Comparison of ENCODE assay signal across 14 cellular contexts in the genomic region with DNA sequence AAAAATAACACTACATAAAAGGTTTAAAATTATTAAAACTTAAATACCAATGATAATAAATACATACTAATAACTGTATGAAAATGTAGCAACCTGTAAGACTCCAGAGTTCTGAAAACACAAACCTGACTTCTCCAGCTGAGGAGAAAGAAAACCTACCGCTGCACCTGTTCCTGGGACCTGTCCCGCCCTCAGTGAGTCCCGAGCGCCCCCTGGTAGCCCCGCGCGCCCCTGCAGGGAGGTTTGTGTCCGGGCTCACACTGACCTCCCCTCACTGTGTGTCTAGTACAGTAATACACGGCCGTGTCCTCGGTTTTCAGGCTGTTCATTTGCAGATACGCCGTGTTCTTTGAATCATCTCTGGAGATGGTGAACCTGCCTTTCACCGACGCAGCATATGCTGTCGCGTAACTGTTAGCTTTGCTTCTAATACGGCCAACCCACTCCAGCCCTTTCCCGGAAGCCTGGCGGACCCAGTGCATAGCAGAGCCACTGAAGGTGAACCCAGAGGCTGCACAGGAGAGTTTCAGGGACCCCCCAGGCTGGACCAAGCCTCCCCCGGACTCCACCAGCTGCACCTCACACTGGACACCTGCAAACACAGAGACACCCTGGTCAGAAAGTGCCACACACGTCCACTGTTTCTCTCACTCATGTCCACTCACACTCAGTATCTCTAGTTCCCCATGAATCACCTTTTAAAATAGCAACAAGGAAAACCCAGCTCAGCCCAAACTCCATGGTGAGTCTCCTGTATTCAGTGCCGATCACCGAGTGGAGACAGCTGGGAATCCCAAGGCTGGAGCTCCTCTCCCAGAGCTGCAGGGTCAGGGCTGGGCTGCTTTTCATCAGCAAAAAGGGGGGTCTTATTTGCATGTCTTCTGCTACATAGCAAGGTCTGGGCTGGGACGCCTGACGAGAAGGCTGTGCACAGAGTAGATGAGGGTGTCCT.
DNase-seq lines count a peak whose midpoint lies in the region; TF ChIP-seq lines count a peak whose summit lies in the region.
"Had no signal": no experiment of that assay in that cellular context is flagged by ENCODE, and none has a peak within 500 bp of the region (broad histone marks: within the 10 kb centered on the region; RNA-seq: fewer than 3 reads in every experiment).

No MANE protein-coding gene starts in this region.

- no peaks in the 10 kb centered on the region for H3K36me3 ChIP-seq in prostate gland
- H3K36me3 ChIP-seq: adrenal gland had no signal

- H3K27me3 ChIP-seq in prostate gland (replicated peaks; ENCODE audit: insufficient read depth), result no peaks in the 10 kb centered on the region
- H3K27me3 ChIP-seq: adrenal gland had no signal

- TF ChIP-seq POLR2A in prostate gland (IDR thresholded peaks at IDR 0.05), result no peak

- intact Hi-C loops in prostate gland (cut with DNase I), result no loop called here

- H3K27ac ChIP-seq in prostate gland, result no peak overlapping the region
- H3K27ac ChIP-seq: adrenal gland, skin epidermis had no signal

- 56% methylated on average over 26 of the region's 26 CpGs for WGBS in prostate gland

- peak; percentile 37; the same call in 1 of the 2 replicates for TF ChIP-seq CTCF in GM12874 (IDR thresholded peaks at IDR 0.05; ENCODE audit: insufficient read depth, low read depth, low read length)
- TF ChIP-seq CTCF in prostate gland (IDR thresholded peaks at IDR 0.05), result no peak

- H3K4me3 ChIP-seq in prostate gland, result no peak overlapping the region
- H3K4me3 ChIP-seq: adrenal gland, skin epidermis had no signal

- no peaks in the 10 kb centered on the region for H3K9me3 ChIP-seq in prostate gland
- H3K9me3 ChIP-seq: adrenal gland had no signal

- DNase-seq in NCI-H1694 (lab: John Stamatoyannopoulos, UW) (peak; percentile 3), NCI-H1694 treated with DMSO at 0.1 percent for 48 hours (lab: John Stamatoyannopoulos, UW) (no peak), NCI-H748 treated with DMSO at 0.1 percent for 48 hours (lab: John Stamatoyannopoulos, UW) (peak; percentile 59), germinal center (ENCODE audit: low spot score) (peak; percentile 27), prostate gland (ENCODE audit: low spot score) (no peak)
- no peak for DNase-seq in stimulated activated naive CD4-positive, alpha-beta T cell (lab: John Stamatoyannopoulos, UW)
- no peak for DNase-seq in activated naive CD4-positive, alpha-beta T cell treated with Interleukin-2 at 50 U/mL for 16 hours
- DNase-seq: adrenal gland, DND-41, left cardiac atrium, PC-3, T-helper 9 cell had no signal

- H3K4me1 ChIP-seq in prostate gland (replicated peaks), result no peaks in the 10 kb centered on the region
- H3K4me1 ChIP-seq: adrenal gland had no signal

Comparison
In these comparisons a context has a peak if more than half of its experiments do, and no peak if none do; other contexts are left out.
1. DNase-seq: peak in NCI-H1694 (single experiment), NCI-H748 treated with DMSO at 0.1 percent for 48 hours (single experiment) and germinal center (single experiment); none in NCI-H1694 treated with DMSO at 0.1 percent for 48 hours (single experiment), stimulated activated naive CD4-positive, alpha-beta T cell (0 of 6), prostate gland (single experiment) and activated naive CD4-positive, alpha-beta T cell treated with Interleukin-2 at 50 U/mL for 16 hours (single experiment).